1 cellular context compared by ENCODE assay signal in the genomic region with DNA sequence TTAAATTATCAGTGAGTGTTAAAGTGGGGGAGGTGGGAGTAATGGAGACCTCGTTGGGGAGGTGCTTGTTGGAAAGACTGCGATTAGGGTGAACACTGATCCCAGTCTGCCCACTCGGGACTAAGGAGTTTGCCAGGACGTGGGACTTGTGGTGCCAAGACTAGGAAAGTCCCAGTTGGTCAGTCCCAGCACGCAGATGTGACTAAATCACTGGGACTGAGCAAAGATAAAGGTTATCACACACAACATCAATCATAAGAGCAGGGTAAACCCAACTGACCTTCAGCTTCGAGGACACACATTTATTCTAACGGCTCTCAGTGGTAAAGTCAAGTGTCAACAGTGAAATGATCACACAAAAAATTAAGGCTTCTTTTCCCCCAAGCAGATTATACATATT.
TF ChIP-seq lines count a peak whose summit lies in the region.

No MANE protein-coding gene starts in this region.

TF ChIP-seq in HepG2, 621 proteins besides CTCF, POLR2A, EP300 and RAD21:
- TF ChIP-seq, protein P1, sequence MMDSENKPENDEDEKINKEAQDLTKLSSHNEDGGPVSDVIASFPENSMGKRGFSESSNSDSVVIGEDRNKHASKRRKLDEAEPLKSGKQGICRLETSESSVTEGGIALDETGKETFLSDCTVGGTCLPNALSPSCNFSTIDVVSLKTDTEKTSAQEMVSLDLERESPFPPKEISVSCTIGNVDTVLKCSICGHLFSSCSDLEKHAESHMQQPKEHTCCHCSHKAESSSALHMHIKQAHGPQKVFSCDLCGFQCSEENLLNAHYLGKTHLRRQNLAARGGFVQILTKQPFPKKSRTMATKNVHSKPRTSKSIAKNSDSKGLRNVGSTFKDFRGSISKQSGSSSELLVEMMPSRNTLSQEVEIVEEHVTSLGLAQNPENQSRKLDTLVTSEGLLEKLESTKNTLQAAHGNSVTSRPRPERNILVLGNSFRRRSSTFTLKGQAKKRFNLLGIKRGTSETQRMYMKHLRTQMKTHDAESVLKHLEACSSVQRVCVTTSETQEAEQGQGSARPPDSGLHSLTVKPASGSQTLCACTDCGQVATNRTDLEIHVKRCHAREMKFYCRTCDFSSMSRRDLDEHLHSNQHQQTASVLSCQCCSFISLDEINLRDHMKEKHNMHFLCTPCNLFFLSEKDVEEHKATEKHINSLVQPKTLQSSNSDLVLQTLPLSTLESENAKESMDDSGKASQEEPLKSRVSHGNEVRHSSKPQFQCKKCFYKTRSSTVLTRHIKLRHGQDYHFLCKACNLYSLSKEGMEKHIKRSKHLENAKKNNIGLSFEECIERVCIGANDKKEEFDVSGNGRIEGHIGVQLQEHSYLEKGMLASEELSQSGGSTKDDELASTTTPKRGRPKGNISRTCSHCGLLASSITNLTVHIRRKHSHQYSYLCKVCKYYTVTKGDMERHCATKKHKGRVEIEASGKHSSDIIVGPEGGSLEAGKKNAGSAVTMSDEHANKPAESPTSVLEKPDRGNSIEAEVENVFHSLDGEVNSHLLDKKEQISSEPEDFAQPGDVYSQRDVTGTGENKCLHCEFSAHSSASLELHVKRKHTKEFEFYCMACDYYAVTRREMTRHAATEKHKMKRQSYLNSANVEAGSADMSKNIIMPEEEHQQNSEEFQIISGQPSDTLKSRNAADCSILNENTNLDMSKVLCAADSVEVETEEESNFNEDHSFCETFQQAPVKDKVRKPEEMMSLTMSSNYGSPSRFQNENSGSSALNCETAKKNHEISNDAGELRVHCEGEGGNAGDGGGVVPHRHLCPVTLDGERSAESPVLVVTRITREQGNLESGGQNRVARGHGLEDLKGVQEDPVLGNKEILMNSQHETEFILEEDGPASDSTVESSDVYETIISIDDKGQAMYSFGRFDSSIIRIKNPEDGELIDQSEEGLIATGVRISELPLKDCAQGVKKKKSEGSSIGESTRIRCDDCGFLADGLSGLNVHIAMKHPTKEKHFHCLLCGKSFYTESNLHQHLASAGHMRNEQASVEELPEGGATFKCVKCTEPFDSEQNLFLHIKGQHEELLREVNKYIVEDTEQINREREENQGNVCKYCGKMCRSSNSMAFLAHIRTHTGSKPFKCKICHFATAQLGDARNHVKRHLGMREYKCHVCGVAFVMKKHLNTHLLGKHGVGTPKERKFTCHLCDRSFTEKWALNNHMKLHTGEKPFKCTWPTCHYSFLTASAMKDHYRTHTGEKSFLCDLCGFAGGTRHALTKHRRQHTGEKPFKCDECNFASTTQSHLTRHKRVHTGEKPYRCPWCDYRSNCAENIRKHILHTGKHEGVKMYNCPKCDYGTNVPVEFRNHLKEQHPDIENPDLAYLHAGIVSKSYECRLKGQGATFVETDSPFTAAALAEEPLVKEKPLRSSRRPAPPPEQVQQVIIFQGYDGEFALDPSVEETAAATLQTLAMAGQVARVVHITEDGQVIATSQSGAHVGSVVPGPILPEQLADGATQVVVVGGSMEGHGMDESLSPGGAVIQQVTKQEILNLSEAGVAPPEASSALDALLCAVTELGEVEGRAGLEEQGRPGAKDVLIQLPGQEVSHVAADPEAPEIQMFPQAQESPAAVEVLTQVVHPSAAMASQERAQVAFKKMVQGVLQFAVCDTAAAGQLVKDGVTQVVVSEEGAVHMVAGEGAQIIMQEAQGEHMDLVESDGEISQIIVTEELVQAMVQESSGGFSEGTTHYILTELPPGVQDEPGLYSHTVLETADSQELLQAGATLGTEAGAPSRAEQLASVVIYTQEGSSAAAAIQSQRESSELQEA (CRISPR knock-in tag; IDR thresholded peaks at IDR 0.05; ENCODE audit: not compliant biosample characterization) = no peak
- TF ChIP-seq, protein P2, sequence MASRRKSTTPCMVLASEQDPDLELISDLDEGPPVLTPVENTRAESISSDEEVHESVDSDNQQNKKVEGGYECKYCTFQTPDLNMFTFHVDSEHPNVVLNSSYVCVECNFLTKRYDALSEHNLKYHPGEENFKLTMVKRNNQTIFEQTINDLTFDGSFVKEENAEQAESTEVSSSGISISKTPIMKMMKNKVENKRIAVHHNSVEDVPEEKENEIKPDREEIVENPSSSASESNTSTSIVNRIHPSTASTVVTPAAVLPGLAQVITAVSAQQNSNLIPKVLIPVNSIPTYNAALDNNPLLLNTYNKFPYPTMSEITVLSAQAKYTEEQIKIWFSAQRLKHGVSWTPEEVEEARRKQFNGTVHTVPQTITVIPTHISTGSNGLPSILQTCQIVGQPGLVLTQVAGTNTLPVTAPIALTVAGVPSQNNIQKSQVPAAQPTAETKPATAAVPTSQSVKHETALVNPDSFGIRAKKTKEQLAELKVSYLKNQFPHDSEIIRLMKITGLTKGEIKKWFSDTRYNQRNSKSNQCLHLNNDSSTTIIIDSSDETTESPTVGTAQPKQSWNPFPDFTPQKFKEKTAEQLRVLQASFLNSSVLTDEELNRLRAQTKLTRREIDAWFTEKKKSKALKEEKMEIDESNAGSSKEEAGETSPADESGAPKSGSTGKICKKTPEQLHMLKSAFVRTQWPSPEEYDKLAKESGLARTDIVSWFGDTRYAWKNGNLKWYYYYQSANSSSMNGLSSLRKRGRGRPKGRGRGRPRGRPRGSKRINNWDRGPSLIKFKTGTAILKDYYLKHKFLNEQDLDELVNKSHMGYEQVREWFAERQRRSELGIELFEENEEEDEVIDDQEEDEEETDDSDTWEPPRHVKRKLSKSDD (CRISPR knock-in tag; IDR thresholded peaks at IDR 0.05; ENCODE audit: low read depth) = no peak
- TF ChIP-seq MTA1 (CRISPR knock-in tag; IDR thresholded peaks at IDR 0.05; ENCODE audit: borderline replicate concordance) (no peak), TBP (CRISPR knock-in tag; IDR thresholded peaks at IDR 0.05) (no peak), PHB2 (IDR thresholded peaks at IDR 0.05; ENCODE audit: partially characterized antibody) (no peak), CBX1 (IDR thresholded peaks at IDR 0.05; ENCODE audit: low read depth) (no peak), NFRKB (IDR thresholded peaks at IDR 0.05) (no peak), ZFP62 (CRISPR knock-in tag; IDR thresholded peaks at IDR 0.05) (no peak), ZNF136 (CRISPR knock-in tag; IDR thresholded peaks at IDR 0.05; ENCODE audit: low read depth) (no peak)
- TF ChIP-seq, protein P3, sequence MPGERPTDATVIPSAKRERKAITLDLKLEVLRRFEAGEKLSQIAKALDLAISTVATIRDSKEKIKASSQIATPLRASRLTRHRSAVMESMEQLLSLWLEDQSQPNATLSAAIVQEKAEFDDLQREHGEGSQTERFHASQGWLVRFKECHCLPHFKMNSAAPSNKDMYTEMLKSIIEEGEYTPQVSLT (CRISPR knock-in tag; IDR thresholded peaks at IDR 0.05; ENCODE audit: borderline replicate concordance, low read depth) = no peak
- TF ChIP-seq, protein P4, sequence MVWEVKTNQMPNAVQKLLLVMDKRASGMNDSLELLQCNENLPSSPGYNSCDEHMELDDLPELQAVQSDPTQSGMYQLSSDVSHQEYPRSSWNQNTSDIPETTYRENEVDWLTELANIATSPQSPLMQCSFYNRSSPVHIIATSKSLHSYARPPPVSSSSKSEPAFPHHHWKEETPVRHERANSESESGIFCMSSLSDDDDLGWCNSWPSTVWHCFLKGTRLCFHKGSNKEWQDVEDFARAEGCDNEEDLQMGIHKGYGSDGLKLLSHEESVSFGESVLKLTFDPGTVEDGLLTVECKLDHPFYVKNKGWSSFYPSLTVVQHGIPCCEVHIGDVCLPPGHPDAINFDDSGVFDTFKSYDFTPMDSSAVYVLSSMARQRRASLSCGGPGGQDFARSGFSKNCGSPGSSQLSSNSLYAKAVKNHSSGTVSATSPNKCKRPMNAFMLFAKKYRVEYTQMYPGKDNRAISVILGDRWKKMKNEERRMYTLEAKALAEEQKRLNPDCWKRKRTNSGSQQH (CRISPR knock-in tag; IDR thresholded peaks at IDR 0.05; ENCODE audit: low read depth) = no peak
